In genomic region chr10:18570386-18570785, GRCh38 we compare ENCODE assay signal across 5 cellular contexts.
DNase-seq lines count a peak whose midpoint lies in the region; ATAC-seq, FAIRE-seq and TF ChIP-seq lines count a peak whose summit lies in the region.
"Not testable (repeated sequence)": the region's sequence is repeated elsewhere in the genome, so short reads cannot be mapped to it uniquely, and the experiment has no call there.

No MANE protein-coding gene starts in this region.

- not testable (repeated sequence) for H3K9ac ChIP-seq in IMR-90 (ENCODE audit: low read depth, low read length); HepG2 (ENCODE audit: insufficient read depth, low read depth, low read length)

- dilution Hi-C loops in IMR-90 (cut with HindIII; ENCODE audit: low sequenced_read_pairs, unreplicated experiment), result not testable (repeated sequence)

- not testable (repeated sequence) for H3K14ac ChIP-seq in IMR-90 (replicated peaks; ENCODE audit: low read depth, low read length)

- H3K56ac ChIP-seq in IMR-90 (ENCODE audit: extremely low read depth, insufficient read depth, low read length), result not testable (repeated sequence)

- H3K9me3 Mint-ChIP-seq in WTC11, result peaks cover 10% of the 10 kb centered on the region

- not testable (repeated sequence) for H2AFZ ChIP-seq in IMR-90 (replicated peaks; ENCODE audit: low read length, poor library complexity); HepG2 (ENCODE audit: low read length)

- WGBS in IMR-90 (ENCODE audit: extremely low coverage in 2 of 2, insufficient read length in 1 of 2), 2 experiments, result 96 to 100% methylated on average over 2 of the region's 2 CpGs
- 77% methylated on average over 2 of the region's 2 CpGs for WGBS in HepG2 (ENCODE audit: low lambda C conversion rate)

- not testable (repeated sequence) for H2BK15ac ChIP-seq in IMR-90 (ENCODE audit: low read depth, low read length)

- intact Hi-C loops in IMR-90 (cut with micrococcal nuclease); HepG2 (cut with micrococcal nuclease; ENCODE audit: unreplicated experiment): not testable (repeated sequence)

- not testable (repeated sequence) for H3K4me2 ChIP-seq in IMR-90 (ENCODE audit: low read depth, low read length); HepG2 (ENCODE audit: low read depth, low read length)

- not testable (repeated sequence) for TF ChIP-seq POLR2A in IMR-90 (IDR thresholded peaks at IDR 0.05; ENCODE audit: low read depth, low read length); HepG2 (IDR thresholded peaks at IDR 0.05; ENCODE audit: insufficient read depth in 1 of 2, low read depth in 2 of 2, low read length in 2 of 2)

- TF ChIP-seq RAD21 in IMR-90 (IDR thresholded peaks at IDR 0.05; ENCODE audit: low read length); HepG2 (CRISPR knock-in tag; IDR thresholded peaks at IDR 0.05): not testable (repeated sequence)

- TF ChIP-seq CTCF in HEK293 (tag by site-specific recombination; IDR thresholded peaks at IDR 0.05); IMR-90 (conservative IDR thresholded peaks at IDR 0.05; ENCODE audit: low read depth, low read length); WTC11 (IDR thresholded peaks at IDR 0.05); HepG2 (CRISPR knock-in tag; IDR thresholded peaks at IDR 0.05): not testable (repeated sequence)

- not testable (repeated sequence) for DNase-seq in HEK293T (ENCODE audit: extremely low spot score); IMR-90; WTC11 (ENCODE audit: low spot score); HepG2 (ENCODE audit: low spot score)

- ATAC-seq in IMR-90 (ENCODE audit: low read depth); WTC11; HepG2: not testable (repeated sequence)

- not testable (repeated sequence) for TF ChIP-seq EP300 in HepG2 (IDR thresholded peaks at IDR 0.05; ENCODE audit: low read depth in 2 of 2, low read length in 2 of 2); HepG2 (CRISPR knock-in tag; IDR thresholded peaks at IDR 0.05; ENCODE audit: borderline replicate concordance)

- H2BK120ac ChIP-seq in IMR-90 (ENCODE audit: low read depth, low read length), result not testable (repeated sequence)

- BruUV-seq in IMR-90 (replicated peaks; lab: Mats Ljungman, UMichigan); HepG2 (replicated peaks; lab: Mats Ljungman, UMichigan): not testable (repeated sequence)

- not testable (repeated sequence) for H2AK5ac ChIP-seq in IMR-90 (ENCODE audit: low read depth, low read length)

- not testable (repeated sequence) for H3K23ac ChIP-seq in IMR-90 (ENCODE audit: low read depth, low read length)

- H4K20me1 ChIP-seq in IMR-90 (ENCODE audit: insufficient read depth, low read length); HepG2 (ENCODE audit: insufficient read depth, low read length): not testable (repeated sequence)

- not testable (repeated sequence) for H3K27ac ChIP-seq in HEK293 (ENCODE audit: extremely low read depth, low read depth, low read length); IMR-90 (ENCODE audit: insufficient read depth, low read length); HepG2 (ENCODE audit: extremely low read length, insufficient read depth, low read length)

- not testable (repeated sequence) for H4K8ac ChIP-seq in IMR-90 (ENCODE audit: low read depth in 2 of 2, low read length in 2 of 2)

- H3K79me2 ChIP-seq in HepG2 (ENCODE audit: insufficient read depth, low read length), result not testable (repeated sequence)

- not testable (repeated sequence) for H3K27me3 ChIP-seq in IMR-90 (ENCODE audit: control insufficient read depth, insufficient read depth, low read length); HepG2 (ENCODE audit: control insufficient read depth in 1 of 2, insufficient read depth in 2 of 2, low read length in 2 of 2)

- H3K27ac Mint-ChIP-seq in WTC11, result not testable (repeated sequence)

- not testable (repeated sequence) for H2AK9ac ChIP-seq in IMR-90 (replicated peaks; ENCODE audit: low read depth, low read length, poor library complexity)

- not testable (repeated sequence) for H4K5ac ChIP-seq in IMR-90 (ENCODE audit: low read depth, low read length)

- H3K36me3 Mint-ChIP-seq in WTC11, result not testable (repeated sequence)

- not testable (repeated sequence) for H3K27me3 Mint-ChIP-seq in WTC11 (ENCODE audit: low read depth)

- CTCF ChIA-PET in HEK293 (lab: Yijun Ruan, JAX); HEK293T (lab: Yijun Ruan, JAX); IMR-90 (lab: Yijun Ruan, JAX); WTC11 (lab: Charles Lee); HepG2 (lab: Yijun Ruan, JAX; ENCODE audit: low intra/inter-chr PET ratio, low total read pairs): not testable (repeated sequence)

- FAIRE-seq in HepG2 (lab: Jason Lieb, UNC), result not testable (repeated sequence)

- not testable (repeated sequence) for H3K4ac ChIP-seq in IMR-90 (ENCODE audit: low read depth, low read length)

- not testable (repeated sequence) for H3K4me3 ChIP-seq in HEK293 (ENCODE audit: low read depth, low read length); IMR-90 (ENCODE audit: insufficient read depth, low read depth, low read length); HepG2 (replicated peaks in 1 of 3; ENCODE audit: insufficient read depth in 1 of 3, low read depth in 2 of 3, low read length in 3 of 3)

- not testable (repeated sequence) for H3K36me3 ChIP-seq in HEK293 (ENCODE audit: control insufficient read depth in 2 of 2, insufficient read depth in 1 of 2, low read length in 2 of 2); IMR-90 (ENCODE audit: control insufficient read depth, insufficient read depth, low read length); HepG2 (replicated peaks in 1 of 2; ENCODE audit: control insufficient read depth in 1 of 2, insufficient read depth in 2 of 2, low read length in 2 of 2)

- peak overlapping the region; percentile 63 for H2BK5ac ChIP-seq in IMR-90 (ENCODE audit: low read depth, low read length, poor library complexity, severe bottlenecking)

- in situ Hi-C loops in IMR-90 (cut with MboI; ENCODE audit: low sequenced_read_pairs); HepG2 (cut with HindIII; ENCODE audit: extremely low pct_ligation_motif_present, low pct_unique_long_range_greater_than_20kb): not testable (repeated sequence)

- not testable (repeated sequence) for H3K79me1 ChIP-seq in IMR-90 (ENCODE audit: low read depth in 1 of 2, low read length in 2 of 2)

- H2BK20ac ChIP-seq in IMR-90 (ENCODE audit: low read depth, low read length), result not testable (repeated sequence)

- not testable (repeated sequence) for H3K9me3 ChIP-seq in HEK293 (ENCODE audit: control insufficient read depth, insufficient read depth, low read depth, low read length); IMR-90 (ENCODE audit: control insufficient read depth, insufficient read depth, low read length)
- peaks cover 83% of the 10 kb centered on the region for H3K9me3 ChIP-seq in HepG2 (ENCODE audit: low read length)

- not testable (repeated sequence) for H3K4me3 Mint-ChIP-seq in WTC11

- not testable (repeated sequence) for H3K4me1 ChIP-seq in HEK293 (ENCODE audit: control insufficient read depth, insufficient read depth, low read length); IMR-90 (ENCODE audit: control insufficient read depth, insufficient read depth, low read length); HepG2 (ENCODE audit: insufficient read depth, low read length)

- POLR2A ChIA-PET in HEK293 (lab: Yijun Ruan, JAX); HEK293T (lab: Yijun Ruan, JAX); IMR-90 (lab: Charles Lee; ENCODE audit: unreplicated experiment); WTC11 (lab: Charles Lee); HepG2 (lab: Yijun Ruan, JAX): not testable (repeated sequence)

- H4K91ac ChIP-seq in IMR-90 (ENCODE audit: insufficient read depth, low read depth, low read length), result not testable (repeated sequence)

- not testable (repeated sequence) for H3K18ac ChIP-seq in IMR-90 (ENCODE audit: low read depth, low read length)

- not testable (repeated sequence) for H3K9me1 ChIP-seq in IMR-90 (ENCODE audit: insufficient read depth, low read length)

- not testable (repeated sequence) for H3K4me1 Mint-ChIP-seq in WTC11

TF ChIP-seq in HEK293, 187 proteins besides CTCF, POLR2A, EP300 and RAD21:
- TF ChIP-seq ZNF530 (tag by site-specific recombination; IDR thresholded peaks at IDR 0.05; ENCODE audit: low read depth) (peak; percentile 87), ZNF140 (tag by site-specific recombination; IDR thresholded peaks at IDR 0.05) (peak; percentile 18; the same call in 1 of the 2 replicates)

TF ChIP-seq in HEK293T, 16 proteins besides CTCF, POLR2A, EP300 and RAD21:
- TF ChIP-seq TARDBP (IDR thresholded peaks at IDR 0.05), result peak; percentile 13; the same call in 1 of the 2 replicates
